In the genomic region with DNA sequence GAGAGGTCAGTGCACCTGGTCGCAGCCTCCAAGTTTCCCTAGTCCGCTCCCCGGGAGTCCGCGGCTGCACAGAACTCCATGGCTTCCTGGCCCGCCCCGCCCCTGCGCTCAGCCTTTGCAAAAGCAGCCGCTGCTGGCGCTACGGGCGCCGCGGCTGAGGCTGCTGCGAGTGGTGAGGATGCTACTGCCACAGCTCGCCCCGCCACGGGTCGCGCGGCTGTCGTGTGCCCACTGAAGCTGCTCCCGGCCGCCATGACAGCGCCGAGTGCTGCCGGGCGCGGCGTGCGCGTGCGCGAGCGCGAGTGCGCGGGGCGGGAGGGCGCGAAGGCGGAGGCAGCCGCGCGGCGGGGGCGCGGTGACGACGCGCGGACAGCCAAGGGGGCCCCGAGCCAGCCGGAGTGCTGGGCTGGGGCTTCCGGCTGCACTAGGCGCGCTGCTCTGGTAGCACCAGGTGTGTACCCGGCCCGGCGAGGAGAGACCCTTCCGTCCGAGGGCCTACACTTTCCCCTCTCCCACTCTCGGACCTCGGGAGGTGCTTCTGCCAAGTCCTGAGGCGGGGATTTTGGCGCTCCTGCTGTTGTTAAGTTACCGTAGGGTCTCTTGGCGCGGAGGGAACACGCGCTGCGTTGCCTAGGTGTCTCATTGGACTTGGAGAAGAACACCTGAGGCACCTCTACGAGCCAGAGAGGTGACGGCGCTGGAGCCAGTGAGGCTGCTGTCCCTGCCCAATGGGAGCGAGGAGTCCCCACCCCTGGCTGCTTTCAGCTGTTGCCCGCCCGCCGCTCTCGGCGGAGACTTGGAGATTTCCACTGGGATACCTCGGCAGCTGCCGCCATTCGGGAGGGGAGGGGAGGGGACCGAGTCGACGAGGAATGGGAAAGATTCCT, we compare ENCODE assay signal across 1 cellular context.
A peak's percentile ranks its signal among the peaks of the same experiment; 100 is the strongest.
TF ChIP-seq lines count a peak whose summit lies in the region.

No MANE protein-coding gene starts in this region.

TF ChIP-seq in GM12878, 131 proteins besides CTCF, POLR2A, EP300 and RAD21 (continued from another document and continues in another):
- no peak for TF ChIP-seq E4F1 (IDR thresholded peaks at IDR 0.05; ENCODE audit: borderline replicate concordance, partially characterized antibody)
- TF ChIP-seq CHD2 (IDR thresholded peaks at IDR 0.05; ENCODE audit: borderline replicate concordance, low read depth, low read length), result 0 out of 2 replicates have a peak, but pooled peaks have one; percentile 19
- no peak; the same call in 1 of the 2 replicates for TF ChIP-seq MTA3 (IDR thresholded peaks at IDR 0.05; ENCODE audit: borderline replicate concordance, low read length)
- TF ChIP-seq E2F4 (IDR thresholded peaks at IDR 0.05; ENCODE audit: low read depth, low read length), result 0 out of 2 replicates have a peak, but pooled peaks have one; percentile 46
- peak; percentile 89 for TF ChIP-seq GATAD2B (conservative IDR thresholded peaks at IDR 0.05; ENCODE audit: low read depth)
- TF ChIP-seq SUZ12 (IDR thresholded peaks at IDR 0.05; ENCODE audit: unreplicated experiment), result no peak
- TF ChIP-seq NBN (IDR thresholded peaks at IDR 0.05), result peak; percentile 53; the same call in 1 of the 2 replicates
- peak; percentile 87; the same call in 1 of the 2 replicates for TF ChIP-seq TAF1 (IDR thresholded peaks at IDR 0.05; ENCODE audit: borderline replicate concordance, low read depth, low read length)
- TF ChIP-seq EED (IDR thresholded peaks at IDR 0.05; ENCODE audit: low read depth), result peak; percentile 60
- TF ChIP-seq PML (IDR thresholded peaks at IDR 0.05; ENCODE audit: low read length), result peak; percentile 84
- peak; percentile 20; the same call in 1 of the 2 replicates for TF ChIP-seq CBFB (IDR thresholded peaks at IDR 0.05; ENCODE audit: low read depth)
- TF ChIP-seq SMC3 (IDR thresholded peaks at IDR 0.05; ENCODE audit: borderline replicate concordance, low read length), result no peak
- TF ChIP-seq E2F8 (IDR thresholded peaks at IDR 0.05; ENCODE audit: low read depth, partially characterized antibody), result no peak
- no peak for TF ChIP-seq ZZZ3 (IDR thresholded peaks at IDR 0.05; ENCODE audit: control insufficient read depth, insufficient read length, low read depth)
- TF ChIP-seq MYB (IDR thresholded peaks at IDR 0.05; ENCODE audit: borderline replicate concordance, low read depth, low read length), result no peak
- TF ChIP-seq, protein P1, sequence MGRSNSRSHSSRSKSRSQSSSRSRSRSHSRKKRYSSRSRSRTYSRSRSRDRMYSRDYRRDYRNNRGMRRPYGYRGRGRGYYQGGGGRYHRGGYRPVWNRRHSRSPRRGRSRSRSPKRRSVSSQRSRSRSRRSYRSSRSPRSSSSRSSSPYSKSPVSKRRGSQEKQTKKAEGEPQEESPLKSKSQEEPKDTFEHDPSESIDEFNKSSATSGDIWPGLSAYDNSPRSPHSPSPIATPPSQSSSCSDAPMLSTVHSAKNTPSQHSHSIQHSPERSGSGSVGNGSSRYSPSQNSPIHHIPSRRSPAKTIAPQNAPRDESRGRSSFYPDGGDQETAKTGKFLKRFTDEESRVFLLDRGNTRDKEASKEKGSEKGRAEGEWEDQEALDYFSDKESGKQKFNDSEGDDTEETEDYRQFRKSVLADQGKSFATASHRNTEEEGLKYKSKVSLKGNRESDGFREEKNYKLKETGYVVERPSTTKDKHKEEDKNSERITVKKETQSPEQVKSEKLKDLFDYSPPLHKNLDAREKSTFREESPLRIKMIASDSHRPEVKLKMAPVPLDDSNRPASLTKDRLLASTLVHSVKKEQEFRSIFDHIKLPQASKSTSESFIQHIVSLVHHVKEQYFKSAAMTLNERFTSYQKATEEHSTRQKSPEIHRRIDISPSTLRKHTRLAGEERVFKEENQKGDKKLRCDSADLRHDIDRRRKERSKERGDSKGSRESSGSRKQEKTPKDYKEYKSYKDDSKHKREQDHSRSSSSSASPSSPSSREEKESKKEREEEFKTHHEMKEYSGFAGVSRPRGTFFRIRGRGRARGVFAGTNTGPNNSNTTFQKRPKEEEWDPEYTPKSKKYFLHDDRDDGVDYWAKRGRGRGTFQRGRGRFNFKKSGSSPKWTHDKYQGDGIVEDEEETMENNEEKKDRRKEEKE (IDR thresholded peaks at IDR 0.05), result no peak
- TF ChIP-seq SP1 (IDR thresholded peaks at IDR 0.05; ENCODE audit: low read depth, low read length), result no peak
- TF ChIP-seq, protein P2, sequence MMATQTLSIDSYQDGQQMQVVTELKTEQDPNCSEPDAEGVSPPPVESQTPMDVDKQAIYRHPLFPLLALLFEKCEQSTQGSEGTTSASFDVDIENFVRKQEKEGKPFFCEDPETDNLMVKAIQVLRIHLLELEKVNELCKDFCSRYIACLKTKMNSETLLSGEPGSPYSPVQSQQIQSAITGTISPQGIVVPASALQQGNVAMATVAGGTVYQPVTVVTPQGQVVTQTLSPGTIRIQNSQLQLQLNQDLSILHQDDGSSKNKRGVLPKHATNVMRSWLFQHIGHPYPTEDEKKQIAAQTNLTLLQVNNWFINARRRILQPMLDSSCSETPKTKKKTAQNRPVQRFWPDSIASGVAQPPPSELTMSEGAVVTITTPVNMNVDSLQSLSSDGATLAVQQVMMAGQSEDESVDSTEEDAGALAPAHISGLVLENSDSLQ (IDR thresholded peaks at IDR 0.05), result no peak
- TF ChIP-seq, protein P3, sequence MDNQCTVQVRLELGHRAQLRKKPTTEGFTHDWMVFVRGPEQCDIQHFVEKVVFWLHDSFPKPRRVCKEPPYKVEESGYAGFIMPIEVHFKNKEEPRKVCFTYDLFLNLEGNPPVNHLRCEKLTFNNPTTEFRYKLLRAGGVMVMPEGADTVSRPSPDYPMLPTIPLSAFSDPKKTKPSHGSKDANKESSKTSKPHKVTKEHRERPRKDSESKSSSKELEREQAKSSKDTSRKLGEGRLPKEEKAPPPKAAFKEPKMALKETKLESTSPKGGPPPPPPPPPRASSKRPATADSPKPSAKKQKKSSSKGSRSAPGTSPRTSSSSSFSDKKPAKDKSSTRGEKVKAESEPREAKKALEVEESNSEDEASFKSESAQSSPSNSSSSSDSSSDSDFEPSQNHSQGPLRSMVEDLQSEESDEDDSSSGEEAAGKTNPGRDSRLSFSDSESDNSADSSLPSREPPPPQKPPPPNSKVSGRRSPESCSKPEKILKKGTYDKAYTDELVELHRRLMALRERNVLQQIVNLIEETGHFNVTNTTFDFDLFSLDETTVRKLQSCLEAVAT (IDR thresholded peaks at IDR 0.05), result peak; percentile 64
- no peak; the same call in 1 of the 2 replicates for TF ChIP-seq ASH2L (IDR thresholded peaks at IDR 0.05; ENCODE audit: borderline replicate concordance, low read depth)
- TF ChIP-seq HDAC6 (IDR thresholded peaks at IDR 0.05; ENCODE audit: unreplicated experiment), result no peak
- TF ChIP-seq NRF1 (conservative IDR thresholded peaks at IDR 0.05; ENCODE audit: low read depth, low read length), result peak; percentile 67
- no peak for TF ChIP-seq ZNF274 (IDR thresholded peaks at IDR 0.05; ENCODE audit: insufficient read depth, insufficient read length)
- TF ChIP-seq KDM1A (IDR thresholded peaks at IDR 0.05; ENCODE audit: borderline replicate concordance), result no peak
- TF ChIP-seq CUX1 (IDR thresholded peaks at IDR 0.05; ENCODE audit: insufficient replicate concordance, low read depth, low read length), result no peak
- TF ChIP-seq, protein P4, sequence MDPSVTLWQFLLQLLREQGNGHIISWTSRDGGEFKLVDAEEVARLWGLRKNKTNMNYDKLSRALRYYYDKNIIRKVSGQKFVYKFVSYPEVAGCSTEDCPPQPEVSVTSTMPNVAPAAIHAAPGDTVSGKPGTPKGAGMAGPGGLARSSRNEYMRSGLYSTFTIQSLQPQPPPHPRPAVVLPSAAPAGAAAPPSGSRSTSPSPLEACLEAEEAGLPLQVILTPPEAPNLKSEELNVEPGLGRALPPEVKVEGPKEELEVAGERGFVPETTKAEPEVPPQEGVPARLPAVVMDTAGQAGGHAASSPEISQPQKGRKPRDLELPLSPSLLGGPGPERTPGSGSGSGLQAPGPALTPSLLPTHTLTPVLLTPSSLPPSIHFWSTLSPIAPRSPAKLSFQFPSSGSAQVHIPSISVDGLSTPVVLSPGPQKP (IDR thresholded peaks at IDR 0.05; ENCODE audit: low read depth, low read length), result no peak
- peak; percentile 19; the same call in 1 of the 2 replicates for TF ChIP-seq ATF7 (IDR thresholded peaks at IDR 0.05; ENCODE audit: low read depth)
- TF ChIP-seq, protein P5, sequence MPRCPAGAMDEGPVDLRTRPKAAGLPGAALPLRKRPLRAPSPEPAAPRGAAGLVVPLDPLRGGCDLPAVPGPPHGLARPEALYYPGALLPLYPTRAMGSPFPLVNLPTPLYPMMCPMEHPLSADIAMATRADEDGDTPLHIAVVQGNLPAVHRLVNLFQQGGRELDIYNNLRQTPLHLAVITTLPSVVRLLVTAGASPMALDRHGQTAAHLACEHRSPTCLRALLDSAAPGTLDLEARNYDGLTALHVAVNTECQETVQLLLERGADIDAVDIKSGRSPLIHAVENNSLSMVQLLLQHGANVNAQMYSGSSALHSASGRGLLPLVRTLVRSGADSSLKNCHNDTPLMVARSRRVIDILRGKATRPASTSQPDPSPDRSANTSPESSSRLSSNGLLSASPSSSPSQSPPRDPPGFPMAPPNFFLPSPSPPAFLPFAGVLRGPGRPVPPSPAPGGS (IDR thresholded peaks at IDR 0.05; ENCODE audit: borderline replicate concordance, insufficient read depth, low read depth, low read length, poor library complexity, severe bottlenecking), result no peak
- no peak for TF ChIP-seq ZBED1 (IDR thresholded peaks at IDR 0.05; ENCODE audit: borderline replicate concordance)
- no peak for TF ChIP-seq TCF7 (IDR thresholded peaks at IDR 0.05; ENCODE audit: borderline replicate concordance)
